In the genomic region with DNA sequence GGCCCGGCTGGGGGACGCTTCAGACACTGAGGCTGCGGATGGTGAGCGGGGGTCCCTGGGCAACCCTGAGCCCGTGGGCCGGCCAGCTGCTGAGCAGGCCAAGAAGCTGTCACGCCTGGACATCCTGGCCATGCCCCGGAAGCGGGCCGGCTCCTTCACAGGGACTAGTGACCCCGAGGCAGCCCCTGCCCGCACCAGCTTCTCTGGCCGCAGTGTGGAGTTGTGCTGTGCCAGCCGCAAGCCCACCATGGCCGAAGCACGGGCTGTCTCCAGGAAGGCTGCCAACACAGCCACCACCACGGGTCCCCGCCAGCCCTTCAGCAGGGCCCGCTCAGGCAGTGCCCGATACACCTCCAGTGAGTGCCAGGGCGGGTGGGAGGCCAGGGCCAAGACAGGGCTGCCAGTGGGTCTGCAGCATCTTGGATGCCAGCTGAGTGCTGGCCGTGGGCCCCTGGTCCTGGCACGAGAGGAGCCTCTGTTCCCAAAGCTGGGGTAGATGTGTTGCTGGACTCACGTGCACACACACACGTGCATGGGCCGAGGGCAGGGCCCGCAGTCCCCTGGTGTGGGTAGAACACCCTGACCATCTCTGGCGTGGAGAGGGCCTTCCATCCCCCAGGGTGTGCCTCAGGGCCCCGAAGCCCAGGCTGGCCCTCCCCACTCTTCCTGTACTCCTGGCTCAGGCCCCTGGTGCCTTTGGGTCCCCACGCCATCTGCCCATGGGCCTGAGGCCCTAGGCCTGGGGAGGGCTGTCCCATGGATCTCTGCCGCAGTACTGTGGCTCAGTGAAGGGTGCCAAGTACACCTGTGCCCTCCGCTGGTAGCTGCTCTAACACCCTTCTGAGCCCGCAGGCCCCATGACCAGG, we compare ENCODE assay signal across 23 cellular contexts. TPM values are rescaled to one million over a fixed set of nuclear protein-coding genes. Genes with fewer than 3 reads are reported as not detected.
DNase-seq lines count a peak whose midpoint lies in the region; ATAC-seq and TF ChIP-seq lines count a peak whose summit lies in the region.
"Had no signal": no experiment of that assay in that cellular context is flagged by ENCODE, and none has a peak within 500 bp of the region (broad histone marks: within the 10 kb centered on the region; RNA-seq: fewer than 3 reads in every experiment).

No MANE protein-coding gene starts in this region.

- no peaks in the 10 kb centered on the region for H3K4me1 ChIP-seq in mucosa of descending colon (ENCODE audit: low read depth)
- no peaks in the 10 kb centered on the region for H3K4me1 ChIP-seq in upper lobe of left lung
- H3K4me1 ChIP-seq: gastrocnemius medialis, prostate gland had no signal

- H3K27me3 Mint-ChIP-seq in chondrocyte (ENCODE audit: low read depth): no peaks in the 10 kb centered on the region
- H3K27me3 Mint-ChIP-seq: CD4-positive, alpha-beta T cell; naive thymus-derived CD8-positive, alpha-beta T cell had no signal

- H3K4me3 Mint-ChIP-seq in chondrocyte (ENCODE audit: unreplicated experiment): no peak overlapping the region
- H3K4me3 Mint-ChIP-seq: CD4-positive, alpha-beta T cell; naive thymus-derived CD8-positive, alpha-beta T cell had no signal

- H3K27ac ChIP-seq in upper lobe of left lung: no peak overlapping the region
- H3K27ac ChIP-seq: gastrocnemius medialis, prostate gland, thoracic aorta had no signal

- 97 to 98% methylated on average over 9 to 12 of the region's 33 CpGs for WGBS in upper lobe of left lung, 2 donors

- H3K27ac Mint-ChIP-seq in chondrocyte (ENCODE audit: unreplicated experiment): no peak overlapping the region
- H3K27ac Mint-ChIP-seq: CD4-positive, alpha-beta T cell; naive thymus-derived CD8-positive, alpha-beta T cell had no signal

- no peak for TF ChIP-seq POLR2A in upper lobe of left lung (IDR thresholded peaks at IDR 0.05)

- H3K27me3 ChIP-seq in upper lobe of left lung: no peaks in the 10 kb centered on the region
- H3K27me3 ChIP-seq: gastrocnemius medialis had no signal

- no peaks in the 10 kb centered on the region for H3K36me3 ChIP-seq in mucosa of descending colon (ENCODE audit: low read depth)
- H3K36me3 ChIP-seq in upper lobe of left lung: peaks cover 0 to 50% (median 39%) of the 10 kb centered on the region in 4 donors

- intact Hi-C loops in Right ventricle myocardium superior (cut with DNase I): no loop called here
- intact Hi-C loops in left cardiac atrium (cut with DNase I): no loop called here
- intact Hi-C loops in mucosa of descending colon (cut with DNase I, micrococcal nuclease): no loop called here

- DNase-seq in Right ventricle myocardium superior (peak; percentile 38), left cardiac atrium (no peak), chondrocyte (ENCODE audit: low spot score) (peak; percentile 95), mucosa of descending colon (peak; percentile 1 to 47 (median 25)), upper lobe of left lung (peak; percentile 20 to 85), foreskin fibroblast (no peak), iPS-NIHi7 (ENCODE audit: extremely low spot score) (no peak)
- DNase-seq: CD4-positive, alpha-beta T cell; central memory CD4-positive, alpha-beta T cell; gastrocnemius medialis; GF-D8; GOT3; NCI-H146; NCI-H2171 treated with DMSO at 0.1 percent for 48 hours; NCI-H748 treated with DMSO at 0.1 percent for 48 hours; SHP77; stimulated activated CD4-positive, alpha-beta T cell treated with anti-CD3 and anti-CD28 coated beads, Interleukin-12 subunit alpha, Interleukin-12 subunit beta, amount 100 ng/mL, for 4 hours had no signal

- TF ChIP-seq CTCF in chondrocyte (IDR thresholded peaks at IDR 0.05): no peak
- TF ChIP-seq CTCF in mucosa of descending colon (IDR thresholded peaks at IDR 0.05): no peak
- no peak for TF ChIP-seq CTCF in upper lobe of left lung (IDR thresholded peaks at IDR 0.05)
- TF ChIP-seq CTCF in foreskin fibroblast (IDR thresholded peaks at IDR 0.05; ENCODE audit: low read depth, low read length): no peak

- TF ChIP-seq EP300 in upper lobe of left lung (IDR thresholded peaks at IDR 0.05): no peak

- H3K4me3 ChIP-seq in mucosa of descending colon (no peak overlapping the region), upper lobe of left lung (no peak overlapping the region), foreskin fibroblast (ENCODE audit: low read depth in 1 of 2, low read length in 2 of 2) (no peak overlapping the region)
- H3K4me3 ChIP-seq: gastrocnemius medialis, K562, prostate gland, thoracic aorta had no signal

- H3K9me3 Mint-ChIP-seq in chondrocyte (ENCODE audit: low read depth): no peaks in the 10 kb centered on the region
- H3K9me3 Mint-ChIP-seq: CD4-positive, alpha-beta T cell; naive thymus-derived CD8-positive, alpha-beta T cell had no signal

- H3K36me3 Mint-ChIP-seq in chondrocyte (ENCODE audit: low read depth): peaks cover 2% of the 10 kb centered on the region
- H3K36me3 Mint-ChIP-seq: naive thymus-derived CD8-positive, alpha-beta T cell had no signal

- H3K9me3 ChIP-seq in mucosa of descending colon (no peaks in the 10 kb centered on the region), upper lobe of left lung (no peaks in the 10 kb centered on the region)
- H3K9me3 ChIP-seq: gastrocnemius medialis, prostate gland, thoracic aorta had no signal

- H3K4me1 Mint-ChIP-seq in chondrocyte (ENCODE audit: low read depth): no peaks in the 10 kb centered on the region
- H3K4me1 Mint-ChIP-seq: naive thymus-derived CD8-positive, alpha-beta T cell had no signal

- no peak for ATAC-seq in Right ventricle myocardium superior (ENCODE audit: poor library complexity)
- no peak for ATAC-seq in left cardiac atrium
- peak; percentile 1 for ATAC-seq in mucosa of descending colon
- ATAC-seq in upper lobe of left lung (ENCODE audit: low FRiP score in 2 of 2): no peak
- no peak for ATAC-seq in HG03520 (IDR thresholded peaks at IDR 0.05; ENCODE audit: unreplicated experiment)
- ATAC-seq: esophagus mucosa; gastrocnemius medialis; K562; naive thymus-derived CD8-positive, alpha-beta T cell had no signal

RNA-seq across cellular contexts. Expression of gene CEP170B, which starts 22.8 kb away (rescaled TPM):
- total RNA-seq in Right ventricle myocardium superior (9.5 TPM), left cardiac atrium (10 to 100 TPM; 12.4 to 17.2 TPM), chondrocyte (31.7 to 39.6 TPM (median 39.2 TPM) in 3 replicates), mucosa of descending colon (10 to 100 TPM; 66.8 to 89.9 (median 69.9) TPM), upper lobe of left lung (10 to 100 TPM; 24.2 to 57.8 (median 35.6) TPM)

RNA-seq across cellular contexts. Expression of gene PLD4, which starts 36.8 kb away (rescaled TPM):
- total RNA-seq in Right ventricle myocardium superior (0.13 TPM), left cardiac atrium (under 1 TPM; 0.13 to 0.24 TPM), chondrocyte (0.07 to 0.10 TPM in 2 of 3 replicates, not detected in the other), mucosa of descending colon (1 to 10 TPM in 1 of 3 donors, under 1 TPM in 2; 0.38 to 2.2 (median 0.39) TPM), upper lobe of left lung (1 to 10 TPM in 2 of 6 donors, under 1 TPM in 1, not detected in 3; under 0.01 to 6.1 (median 2.5) TPM)
- total RNA-seq: gastrocnemius medialis had no signal

Comparison
In these comparisons a context has a peak if more than half of its experiments do, and no peak if none do; other contexts are left out.
1. DNase-seq: peak in Right ventricle myocardium superior (single experiment), chondrocyte (single experiment), mucosa of descending colon (3 of 3) and upper lobe of left lung (2 of 2); none in left cardiac atrium (single experiment), foreskin fibroblast (0 of 2) and iPS-NIHi7 (single experiment).